ENCODE assay signal across 13 cellular contexts in the genomic region with DNA sequence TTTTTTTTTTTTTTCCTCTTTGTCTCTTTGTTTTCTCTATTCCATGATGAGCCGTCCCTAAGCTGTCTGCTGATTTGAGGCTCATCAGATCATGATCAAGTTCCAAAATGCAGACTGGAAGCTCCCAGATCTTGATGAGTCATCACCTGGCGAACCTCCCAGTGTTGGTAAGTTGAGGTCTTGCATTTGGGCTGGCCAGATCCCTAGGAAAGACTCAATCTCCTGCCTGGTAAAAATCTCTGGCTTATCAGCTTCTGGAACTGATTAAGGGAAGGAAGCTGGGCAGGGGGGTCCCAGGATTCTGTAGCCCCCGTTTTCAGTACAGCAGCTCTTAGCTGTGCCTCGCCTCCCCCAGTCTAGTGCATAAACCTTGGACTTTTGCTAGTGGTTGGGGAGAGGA.
A peak's percentile ranks its signal among the peaks of the same experiment; 100 is the strongest.
DNase-seq lines count a peak whose midpoint lies in the region; ATAC-seq and TF ChIP-seq lines count a peak whose summit lies in the region.
"Had no signal": no experiment of that assay in that cellular context is flagged by ENCODE, and none has a peak within 500 bp of the region (broad histone marks: within the 10 kb centered on the region; RNA-seq: fewer than 3 reads in every experiment).

No MANE protein-coding gene starts in this region.

- no peak for ATAC-seq in heart left ventricle
- ATAC-seq in GM19455 (IDR thresholded peaks at IDR 0.05; ENCODE audit: unreplicated experiment): no peak
- ATAC-seq: mucosa of descending colon had no signal

- H3K9me3 ChIP-seq in heart left ventricle: peaks cover 0 to 11% (median 0%) of the 10 kb centered on the region in 12 donors
- H3K9me3 ChIP-seq: mucosa of descending colon had no signal

- DNase-seq in NCI-H146 (lab: John Stamatoyannopoulos, UW): peak; percentile 19
- DNase-seq in NCI-H146 treated with DMSO at 0.1 percent for 48 hours (lab: John Stamatoyannopoulos, UW; ENCODE audit: unreplicated experiment): no peak
- peak; percentile 84 for DNase-seq in NCI-H2029 (lab: John Stamatoyannopoulos, UW)
- peak; percentile 71 to 75 for DNase-seq in cardiac fibroblast (ENCODE audit: low read depth in 2 of 2)
- DNase-seq in pons (ENCODE audit: low spot score): peak; percentile 6
- DNase-seq in heart left ventricle: no peak
- DNase-seq in HEK293T (ENCODE audit: extremely low spot score): no peak
- DNase-seq: activated CD4-positive, alpha-beta memory T cell treated with anti-CD3 and anti-CD28 coated beads, Interleukin-2, amount 10 ng/mL, durations not matched to agents 7 days and 5 days; glutamatergic neuron; mucosa of descending colon; NCI-H1436; spleen had no signal

- no peak for TF ChIP-seq CTCF in cardiac fibroblast (IDR thresholded peaks at IDR 0.05; ENCODE audit: low read depth, low read length)
- TF ChIP-seq CTCF in heart left ventricle (IDR thresholded peaks at IDR 0.05): no peak

- H3K36me3 ChIP-seq in heart left ventricle: no peaks in the 10 kb centered on the region
- H3K36me3 ChIP-seq: spleen had no signal

- no peaks in the 10 kb centered on the region for H3K4me1 ChIP-seq in heart left ventricle
- H3K4me1 ChIP-seq: spleen had no signal

- POLR2A ChIA-PET in HEK293T (lab: Yijun Ruan, JAX): interaction anchor here (0.6 kb wide), 1 partner anchor 27 kb away, joined by 3 read pairs; no protein-coding TSS in a partner anchor

- intact Hi-C loops in heart left ventricle (cut with DNase I): no loop called here

- WGBS in heart left ventricle, 4 donors: 36 to 62% (median 40%) methylated on average over 4 of the region's 4 CpGs

- CTCF ChIA-PET in HEK293T (lab: Yijun Ruan, JAX): no interaction called here

- H3K27me3 ChIP-seq in heart left ventricle: peaks cover 4 to 76% (median 15%) of the 10 kb centered on the region in 9 donors

- H3K27ac ChIP-seq in heart left ventricle: no peak overlapping the region
- H3K27ac ChIP-seq: spleen had no signal

- no peak for TF ChIP-seq POLR2A in heart left ventricle (IDR thresholded peaks at IDR 0.05)

- H3K4me3 ChIP-seq in cardiac fibroblast (replicated peaks in 1 of 2; ENCODE audit: low read depth in 2 of 2, low read length in 2 of 2): no peak overlapping the region
- no peak overlapping the region for H3K4me3 ChIP-seq in heart left ventricle
- H3K4me3 ChIP-seq: mucosa of descending colon, spleen had no signal

TF ChIP-seq in HEK293T, 16 proteins besides CTCF, POLR2A, EP300 and RAD21:
- TF ChIP-seq ARNT (IDR thresholded peaks at IDR 0.05) (no peak), ELF4 (IDR thresholded peaks at IDR 0.05) (no peak), LEF1 (IDR thresholded peaks at IDR 0.05; ENCODE audit: borderline replicate concordance) (no peak), NFRKB (IDR thresholded peaks at IDR 0.05) (no peak), FOXM1 (IDR thresholded peaks at IDR 0.05; ENCODE audit: borderline replicate concordance) (no peak), BHLHE40 (IDR thresholded peaks at IDR 0.05; ENCODE audit: borderline replicate concordance) (no peak)
TF ChIP-seq in HEK293T: peak in this region for 0.

Comparison
In these comparisons a context has a peak if more than half of its experiments do, and no peak if none do; other contexts are left out.
1. DNase-seq: peak in NCI-H146 (single experiment), NCI-H2029 (single experiment), cardiac fibroblast (2 of 2) and pons (single experiment); none in NCI-H146 treated with DMSO at 0.1 percent for 48 hours (single experiment), heart left ventricle (0 of 5) and HEK293T (single experiment).